8 cellular contexts compared by ENCODE assay signal in the genomic region with DNA sequence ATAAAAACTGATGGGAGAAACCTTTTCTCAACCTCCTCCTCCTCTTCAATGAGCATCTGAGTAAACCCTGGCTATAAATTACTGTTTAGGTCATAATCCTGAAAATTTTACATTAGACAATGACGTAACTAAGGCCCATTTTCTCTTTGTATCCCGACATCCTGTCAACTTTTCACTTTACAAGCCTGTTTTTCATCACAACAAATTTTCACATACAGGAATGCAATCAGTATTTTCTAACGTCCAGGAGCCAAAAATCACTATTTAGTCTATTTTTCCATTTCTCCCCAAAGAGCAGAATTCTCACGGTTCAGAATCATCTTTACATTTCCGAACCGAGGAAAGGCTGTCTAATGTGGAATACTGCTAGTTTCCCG. TPM values are rescaled to one million over a fixed set of nuclear protein-coding genes. Genes with fewer than 3 reads are reported as not detected.
DNase-seq lines count a peak whose midpoint lies in the region; ATAC-seq lines count a peak whose summit lies in the region.

No MANE protein-coding gene starts in this region.

- CTCF ChIA-PET in CD8-positive, alpha-beta memory T cell (lab: Charles Lee), result interaction anchor here (1.0 kb wide), 1 partner anchor 265 kb away, joined by 3 read pairs; no protein-coding TSS in a partner anchor

- H3K36me3 ChIP-seq in CD8-positive, alpha-beta memory T cell (ENCODE audit: insufficient read depth, low read length), result no peaks in the 10 kb centered on the region

- peak overlapping the region in 5 of 8 donors; percentile 11 to 76 (median 59) for H3K27ac Mint-ChIP-seq in CD8-positive, alpha-beta memory T cell

- peak overlapping the region; percentile 59 for H3K4me3 ChIP-seq in CD8-positive, alpha-beta memory T cell (ENCODE audit: low read length)

- H3K9me3 ChIP-seq in CD8-positive, alpha-beta memory T cell (ENCODE audit: low read length), result no peaks in the 10 kb centered on the region

- H3K27ac ChIP-seq in CD8-positive, alpha-beta memory T cell (ENCODE audit: low read depth, low read length), result peak overlapping the region; percentile 30

- peaks cover 7% of the 10 kb centered on the region for H3K4me1 ChIP-seq in CD8-positive, alpha-beta memory T cell (ENCODE audit: insufficient read depth, low read length)

- no peak for ATAC-seq in HG02870 (IDR thresholded peaks at IDR 0.05; ENCODE audit: unreplicated experiment)
- ATAC-seq in left lobe of liver, result no peak

- DNase-seq in CD8-positive, alpha-beta memory T cell, result no peak
- DNase-seq in NCI-H146 treated with DMSO at 0.1 percent for 48 hours (lab: John Stamatoyannopoulos, UW; ENCODE audit: unreplicated experiment) (peak; percentile 26), dedifferentiated amniotic fluid mesenchymal stem cell (ENCODE audit: extremely low spot score) (peak; percentile 36), myocyte (ENCODE audit: low read depth) (peak; percentile 19), NCI-H2196 treated with DMSO at 0.1 percent for 48 hours (lab: John Stamatoyannopoulos, UW; ENCODE audit: unreplicated experiment) (no peak), left lobe of liver (ENCODE audit: low spot score) (no peak)
- DNase-seq in stimulated activated CD4-positive, alpha-beta T cell treated with anti-CD3 and anti-CD28 coated beads, Interleukin-4, amount 100 ng/mL, for 24 hours, result no peak

- H3K27me3 Mint-ChIP-seq in CD8-positive, alpha-beta memory T cell, result peaks cover 2% of the 10 kb centered on the region in 2 donors

- POLR2A ChIA-PET in CD8-positive, alpha-beta memory T cell (lab: Charles Lee), result no interaction called here

- H3K36me3 Mint-ChIP-seq in CD8-positive, alpha-beta memory T cell, result peaks cover 0 to 2% (median 0%) of the 10 kb centered on the region in 3 donors

- peaks cover 17 to 25% (median 18%) of the 10 kb centered on the region in 3 donors for H3K4me1 Mint-ChIP-seq in CD8-positive, alpha-beta memory T cell

- no peaks in the 10 kb centered on the region for H3K27me3 ChIP-seq in CD8-positive, alpha-beta memory T cell (ENCODE audit: insufficient read depth, low read length, poor library complexity, severe bottlenecking)

- no peaks in the 10 kb centered on the region for H3K9me3 Mint-ChIP-seq in CD8-positive, alpha-beta memory T cell

- peak overlapping the region; percentile 79 to 92 (median 85) for H3K4me3 Mint-ChIP-seq in CD8-positive, alpha-beta memory T cell

RNA-seq across cellular contexts. Expression of gene SPIRE1, which starts 1.2 kb away (rescaled TPM):
- total RNA-seq in CD8-positive, alpha-beta memory T cell, result 1 to 10 TPM; 8.1 to 9.9 TPM
- 2.2 TPM for polyA plus RNA-seq in CD8-positive, alpha-beta memory T cell
- total RNA-seq in myocyte, result 43.1 and 53.9 TPM in 2 replicates
- 48.5 TPM for polyA plus RNA-seq in myocyte (2012)
- 21.6 TPM for total RNA-seq in left lobe of liver

RNA-seq across cellular contexts. Expression of gene CEP76, which starts 45.9 kb away (rescaled TPM):
- total RNA-seq in CD8-positive, alpha-beta memory T cell, result 10 to 100 TPM; 11.3 to 15.5 TPM
- 6.4 TPM for polyA plus RNA-seq in CD8-positive, alpha-beta memory T cell
- 5.8 and 9.7 TPM in 2 replicates for total RNA-seq in myocyte
- polyA plus RNA-seq in myocyte (2012), result 3.3 TPM
- total RNA-seq in left lobe of liver, result 6.5 TPM

RNA-seq across cellular contexts. Expression of gene PSMG2, which starts 46.2 kb away (rescaled TPM):
- total RNA-seq in CD8-positive, alpha-beta memory T cell, result 100 to 1,000 TPM; 107 to 116 TPM
- polyA plus RNA-seq in CD8-positive, alpha-beta memory T cell, result 125 TPM
- total RNA-seq in myocyte (50.1 and 54.1 TPM in 2 replicates), left lobe of liver (27.0 TPM)
- 41.9 TPM for polyA plus RNA-seq in myocyte (2012)

Comparison
In these comparisons a context has a peak if more than half of its experiments do, and no peak if none do; other contexts are left out.
1. DNase-seq: peak in NCI-H146 treated with DMSO at 0.1 percent for 48 hours (single experiment), dedifferentiated amniotic fluid mesenchymal stem cell (single experiment) and myocyte (single experiment); none in CD8-positive, alpha-beta memory T cell (0 of 5), NCI-H2196 treated with DMSO at 0.1 percent for 48 hours (single experiment), stimulated activated CD4-positive, alpha-beta T cell treated with anti-CD3 and anti-CD28 coated beads, Interleukin-4, amount 100 ng/mL, for 24 hours (single experiment) and left lobe of liver (single experiment).